In the genomic region with DNA sequence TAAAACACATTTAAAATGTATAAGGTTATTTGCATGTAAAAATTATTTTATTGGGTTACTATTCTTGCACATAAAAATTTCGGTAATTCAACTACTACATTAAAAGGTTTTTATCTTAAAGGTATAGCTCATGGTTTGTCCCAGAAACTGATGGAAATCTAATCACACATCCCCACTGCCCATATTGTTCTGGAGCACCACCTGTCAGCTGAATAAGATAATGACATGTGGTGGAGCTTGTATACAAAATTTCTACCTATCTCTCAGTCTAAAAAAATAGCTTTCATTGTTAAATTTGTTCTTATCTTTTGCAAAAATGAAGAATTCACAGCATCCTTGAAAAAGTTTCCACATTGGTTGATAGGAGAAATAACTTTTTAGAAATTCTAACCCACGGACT, we compare ENCODE assay signal across 2 cellular contexts.
A peak's percentile ranks its signal among the peaks of the same experiment; 100 is the strongest.
TF ChIP-seq lines count a peak whose summit lies in the region.

No MANE protein-coding gene starts in this region.

TF ChIP-seq in HCT116, 20 proteins besides CTCF, POLR2A, EP300 and RAD21:
- TF ChIP-seq CEBPB (IDR thresholded peaks at IDR 0.05; ENCODE audit: low read depth) (no peak), TCF7L2 (IDR thresholded peaks at IDR 0.05; ENCODE audit: borderline replicate concordance, extremely low read depth, insufficient read depth, insufficient read length) (no peak), EZH2 (IDR thresholded peaks at IDR 0.05) (no peak), CBX3 (IDR thresholded peaks at IDR 0.05; ENCODE audit: low read depth) (no peak), EZH2phosphoT487 (IDR thresholded peaks at IDR 0.05; ENCODE audit: borderline replicate concordance) (no peak), SP1 (IDR thresholded peaks at IDR 0.05; ENCODE audit: low read depth) (no peak), YY1 (IDR thresholded peaks at IDR 0.05; ENCODE audit: extremely low read depth, insufficient replicate concordance, low read depth, low read length) (no peak), ZNF274 (IDR thresholded peaks at IDR 0.05; ENCODE audit: low read depth, low read length) (no peak), ZFX (IDR thresholded peaks at IDR 0.05) (no peak), SRF (IDR thresholded peaks at IDR 0.05; ENCODE audit: low read depth) (no peak), ZBTB33 (IDR thresholded peaks at IDR 0.05; ENCODE audit: extremely low read depth, insufficient replicate concordance, low read length) (no peak)
- TF ChIP-seq, protein P1, sequence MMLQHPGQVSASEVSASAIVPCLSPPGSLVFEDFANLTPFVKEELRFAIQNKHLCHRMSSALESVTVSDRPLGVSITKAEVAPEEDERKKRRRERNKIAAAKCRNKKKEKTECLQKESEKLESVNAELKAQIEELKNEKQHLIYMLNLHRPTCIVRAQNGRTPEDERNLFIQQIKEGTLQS (IDR thresholded peaks at IDR 0.05) = no peak
- TF ChIP-seq, protein P2, sequence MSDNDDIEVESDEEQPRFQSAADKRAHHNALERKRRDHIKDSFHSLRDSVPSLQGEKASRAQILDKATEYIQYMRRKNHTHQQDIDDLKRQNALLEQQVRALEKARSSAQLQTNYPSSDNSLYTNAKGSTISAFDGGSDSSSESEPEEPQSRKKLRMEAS (IDR thresholded peaks at IDR 0.05) = no peak

TF ChIP-seq in SK-N-SH, 30 proteins besides CTCF, POLR2A, EP300 and RAD21:
- TF ChIP-seq GATA2 (CRISPR knock-in tag; IDR thresholded peaks at IDR 0.05) (0 out of 2 replicates have a peak, but pooled peaks have one; percentile 14), SMC3 (IDR thresholded peaks at IDR 0.05; ENCODE audit: low read depth, low read length) (peak; percentile 68), EZH2phosphoT487 (IDR thresholded peaks at IDR 0.05; ENCODE audit: borderline replicate concordance, low read depth) (no peak)
- TF ChIP-seq, protein P3, sequence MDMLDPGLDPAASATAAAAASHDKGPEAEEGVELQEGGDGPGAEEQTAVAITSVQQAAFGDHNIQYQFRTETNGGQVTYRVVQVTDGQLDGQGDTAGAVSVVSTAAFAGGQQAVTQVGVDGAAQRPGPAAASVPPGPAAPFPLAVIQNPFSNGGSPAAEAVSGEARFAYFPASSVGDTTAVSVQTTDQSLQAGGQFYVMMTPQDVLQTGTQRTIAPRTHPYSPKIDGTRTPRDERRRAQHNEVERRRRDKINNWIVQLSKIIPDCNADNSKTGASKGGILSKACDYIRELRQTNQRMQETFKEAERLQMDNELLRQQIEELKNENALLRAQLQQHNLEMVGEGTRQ (IDR thresholded peaks at IDR 0.05; ENCODE audit: borderline replicate concordance, low read depth, low read length) = no peak
